21 cellular contexts compared by ENCODE assay signal in the genomic region with DNA sequence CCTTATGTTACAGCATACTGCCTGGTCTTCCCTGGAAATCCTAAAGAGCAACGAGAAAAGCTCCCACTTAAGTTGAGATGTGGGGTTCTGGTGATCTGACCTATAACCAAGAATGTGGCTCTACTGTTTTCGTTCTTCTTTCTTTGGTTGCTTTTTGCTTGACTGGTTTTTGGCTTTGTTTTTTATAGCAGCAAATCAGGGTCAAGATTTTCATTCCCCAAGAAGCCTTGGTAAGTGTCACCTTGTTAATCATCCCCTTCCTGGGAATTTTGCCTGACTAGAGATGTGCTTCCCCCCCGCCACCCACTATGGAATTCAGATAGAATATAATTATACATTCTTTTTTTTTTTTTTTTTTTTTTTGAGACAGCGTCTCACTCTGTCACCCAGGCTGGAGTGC.
"Had no signal": no experiment of that assay in that cellular context is flagged by ENCODE, and none has a peak within 500 bp of the region (broad histone marks: within the 10 kb centered on the region; RNA-seq: fewer than 3 reads in every experiment).

No MANE protein-coding gene starts in this region.

- H3K9me3 Mint-ChIP-seq: immature natural killer cell; natural killer cell treated with Interleukin-12 subunit alpha and Interleukin-12 subunit beta and Interleukin-15 and Interleukin-18, amount 100 ng/mL, for 72 hours; stimulated activated effector memory CD8-positive, alpha-beta T cell treated with anti-CD3 and anti-CD28 coated beads, Interleukin-12 subunit alpha, Interleukin-12 subunit beta, amount 100 ng/mL, for 72 hours had no signal

- H3K36me3 Mint-ChIP-seq: natural killer cell treated with Interleukin-12 subunit alpha and Interleukin-12 subunit beta and Interleukin-15 and Interleukin-18, amount 100 ng/mL, for 72 hours; stimulated activated effector memory CD8-positive, alpha-beta T cell treated with anti-CD3 and anti-CD28 coated beads, Interleukin-12 subunit alpha, Interleukin-12 subunit beta, amount 100 ng/mL, for 72 hours had no signal

- H3K27me3 Mint-ChIP-seq: naive thymus-derived CD4-positive, alpha-beta T cell; natural killer cell treated with Interleukin-12 subunit alpha and Interleukin-12 subunit beta and Interleukin-15 and Interleukin-18, amount 100 ng/mL, for 72 hours; stimulated activated naive CD8-positive, alpha-beta T cell treated with anti-CD3 and anti-CD28 coated beads, Interleukin-15, amount 100 ng/mL, for 72 hours had no signal

- ATAC-seq: mucosa of descending colon; naive thymus-derived CD4-positive, alpha-beta T cell; natural killer cell treated with Interleukin-12 subunit alpha and Interleukin-12 subunit beta and Interleukin-15 and Interleukin-18, amount 100 ng/mL, for 72 hours; pancreas; right cardiac atrium; sciatic nerve; stimulated activated effector memory CD8-positive, alpha-beta T cell treated with anti-CD3 and anti-CD28 coated beads, Interleukin-12 subunit alpha, Interleukin-12 subunit beta, amount 100 ng/mL, for 72 hours; stimulated activated naive CD8-positive, alpha-beta T cell treated with anti-CD3 and anti-CD28 coated beads, Interleukin-15, amount 100 ng/mL, for 72 hours had no signal

- DNase-seq: hypothalamus; immature natural killer cell; kidney; left ventricle myocardium inferior; mesendoderm; midbrain; mucosa of descending colon; naive thymus-derived CD4-positive, alpha-beta T cell; pancreas; posterior cingulate gyrus; retina; right cardiac atrium; stimulated activated CD4-positive, alpha-beta T cell treated with anti-CD3 and anti-CD28 coated beads, Interleukin-12 subunit alpha, Interleukin-12 subunit beta, amount 100 ng/mL, for 4 hours; stimulated activated CD4-positive, alpha-beta T cell treated with anti-CD3 and anti-CD28 coated beads, Interleukin-4, amount 100 ng/mL, for 24 hours; stimulated activated naive CD8-positive, alpha-beta T cell treated with anti-CD3 and anti-CD28 coated beads, Interleukin-15, amount 100 ng/mL, for 72 hours; testis; thyroid gland; transverse colon had no signal

- H3K27ac Mint-ChIP-seq: stimulated activated effector memory CD8-positive, alpha-beta T cell treated with anti-CD3 and anti-CD28 coated beads, Interleukin-12 subunit alpha, Interleukin-12 subunit beta, amount 100 ng/mL, for 72 hours; stimulated activated naive CD8-positive, alpha-beta T cell treated with anti-CD3 and anti-CD28 coated beads, Interleukin-15, amount 100 ng/mL, for 72 hours had no signal

- H3K4me3 Mint-ChIP-seq: immature natural killer cell; natural killer cell treated with Interleukin-12 subunit alpha and Interleukin-12 subunit beta and Interleukin-15 and Interleukin-18, amount 100 ng/mL, for 72 hours; stimulated activated effector memory CD8-positive, alpha-beta T cell treated with anti-CD3 and anti-CD28 coated beads, Interleukin-12 subunit alpha, Interleukin-12 subunit beta, amount 100 ng/mL, for 72 hours; stimulated activated naive CD8-positive, alpha-beta T cell treated with anti-CD3 and anti-CD28 coated beads, Interleukin-15, amount 100 ng/mL, for 72 hours had no signal
